ENCODE assay signal across 10 cellular contexts in genomic region chr1:66364578-66365391, GRCh38.
DNase-seq lines count a peak whose midpoint lies in the region; ATAC-seq, FAIRE-seq and TF ChIP-seq lines count a peak whose summit lies in the region.
"Had no signal": no experiment of that assay in that cellular context is flagged by ENCODE, and none has a peak within 500 bp of the region (broad histone marks: within the 10 kb centered on the region; RNA-seq: fewer than 3 reads in every experiment).

No MANE protein-coding gene starts in this region.

- no peak overlapping the region for H3K27ac ChIP-seq in heart right ventricle

- H3K4me3 ChIP-seq in foreskin fibroblast (ENCODE audit: low read depth in 1 of 2, low read length in 2 of 2) (no peak overlapping the region), heart right ventricle (no peak overlapping the region)

- 79 to 83% methylated on average over 2 of the region's 2 CpGs for WGBS in heart right ventricle, 2 donors

- intact Hi-C loops in heart right ventricle (cut with DNase I), result no loop called here

- TF ChIP-seq CTCF in foreskin fibroblast (IDR thresholded peaks at IDR 0.05; ENCODE audit: low read depth, low read length), result no peak
- TF ChIP-seq CTCF in heart right ventricle (IDR thresholded peaks at IDR 0.05), result no peak

- no peaks in the 10 kb centered on the region for H3K27me3 ChIP-seq in heart right ventricle

- ATAC-seq in GM21515 (IDR thresholded peaks at IDR 0.05; ENCODE audit: unreplicated experiment) (peak; percentile 53), HG03460 (IDR thresholded peaks at IDR 0.05; ENCODE audit: unreplicated experiment) (peak; percentile 74), heart right ventricle (no peak)

- FAIRE-seq in GM18507 (lab: Jason Lieb, UNC), result peak; percentile 89

- peaks cover 0 to 100% (median 47%) of the 10 kb centered on the region in 9 donors for H3K36me3 ChIP-seq in heart right ventricle

- no peaks in the 10 kb centered on the region for H3K9me3 ChIP-seq in heart right ventricle

- H3K4me1 ChIP-seq in heart right ventricle, result peaks cover 0 to 49% (median 11%) of the 10 kb centered on the region in 9 donors

- DNase-seq in GM18507 (ENCODE audit: extremely low spot score, insufficient read length, low read depth) (no peak), foreskin fibroblast (peak; percentile 61 to 65), NCI-H1105 treated with DMSO at 0.1 percent for 48 hours (lab: John Stamatoyannopoulos, UW) (no peak), DMS 273 (lab: John Stamatoyannopoulos, UW; ENCODE audit: unreplicated experiment) (no peak), heart right ventricle (no peak), KBM-7 (no peak)
- DNase-seq: activated CD8-positive, alpha-beta memory T cell treated with anti-CD3 and anti-CD28 coated beads for 24 hours; NCI-H1930 had no signal

- in situ Hi-C loops in KBM-7 (cut with MboI; ENCODE audit: low pct_unique_long_range_greater_than_20kb, low sequenced_read_pairs), result no loop called here

Comparison
In these comparisons a context has a peak if more than half of its experiments do, and no peak if none do; other contexts are left out.
1. DNase-seq: peak in foreskin fibroblast (2 of 2); none in GM18507 (single experiment), NCI-H1105 treated with DMSO at 0.1 percent for 48 hours (single experiment), DMS 273 (single experiment), heart right ventricle (0 of 2) and KBM-7 (single experiment).
2. ATAC-seq: peak in GM21515 (single experiment) and HG03460 (single experiment); none in heart right ventricle (0 of 8).